In genomic region chr13:41418027-41418426, GRCh38 we compare ENCODE assay signal across 23 cellular contexts. TPM values are rescaled to one million over a fixed set of nuclear protein-coding genes. Genes with fewer than 3 reads are reported as not detected.
DNase-seq lines count a peak whose midpoint lies in the region; ATAC-seq, FAIRE-seq and TF ChIP-seq lines count a peak whose summit lies in the region.
"Had no signal": no experiment of that assay in that cellular context is flagged by ENCODE, and none has a peak within 500 bp of the region (broad histone marks: within the 10 kb centered on the region; RNA-seq: fewer than 3 reads in every experiment).

No MANE protein-coding gene starts in this region.

- ATAC-seq in GM18520 (IDR thresholded peaks at IDR 0.05; ENCODE audit: unreplicated experiment): no peak
- ATAC-seq: activated naive CD4-positive, alpha-beta T cell treated with anti-CD3 and anti-CD28 coated beads, Interleukin-2, amount 50 U/mL, for 72 hours; activated T-cell treated with anti-CD3 and anti-CD28 coated beads, Interleukin-2, amount 50 U/mL, for 4 hours; left cardiac atrium had no signal

- H3K27ac ChIP-seq in caudate nucleus (ENCODE audit: low read depth, low read length): no peak overlapping the region
- H3K27ac ChIP-seq: BLaER1 treated with 17β-estradiol and CSF1 and Interleukin-3, amounts not matched to agents 10 nM and 100 nM; pancreas; skin epidermis; thoracic aorta had no signal

- DNase-seq in HFF-Myc (ENCODE audit: extremely low read depth, low read depth): peak; percentile 76
- peak; percentile 45 for DNase-seq in bronchial epithelial cell (ENCODE audit: low read depth)
- DNase-seq in iris pigment epithelial cell (ENCODE audit: low read depth): peak; percentile 78
- DNase-seq in stromal cell of bone marrow (ENCODE audit: low read depth): peak; percentile 38
- DNase-seq in NCI-H2171 (lab: John Stamatoyannopoulos, UW): no peak
- no peak for DNase-seq in caudate nucleus (lab: John Stamatoyannopoulos, UW)
- DNase-seq: activated CD4-positive, alpha-beta T cell treated with anti-CD3 and anti-CD28 coated beads, Interleukin-2, amount 50 U/mL, for 48 hours; activated T-cell treated with anti-CD3 and anti-CD28 coated beads, Interleukin-2, amount 50 U/mL, for 4 hours; effector CD4-positive, alpha-beta T cell; H9; left cardiac atrium; NCI-H2227 treated with DMSO at 0.1 percent for 48 hours; NK-92 treated with Interleukin-12 subunit alpha and Interleukin-12 subunit beta, amount 100 ng/mL, for 24 hours; pancreas; RPMI8226; SW 1271 had no signal

- FAIRE-seq in bronchial epithelial cell (lab: Jason Lieb, UNC): no peak
- FAIRE-seq: frontal cortex, GM18507, pancreas had no signal

- H3K4me3 ChIP-seq in HFF-Myc (replicated peaks; ENCODE audit: low read depth, low read length): no peak overlapping the region
- no peak overlapping the region for H3K4me3 ChIP-seq in bronchial epithelial cell (ENCODE audit: low read depth, low read length)
- H3K4me3 ChIP-seq: BLaER1 treated with 17β-estradiol and CSF1 and Interleukin-3, amounts not matched to agents 10 nM and 100 nM; pancreas; skin epidermis; thoracic aorta had no signal

- H3K36me3 ChIP-seq in bronchial epithelial cell (ENCODE audit: control insufficient read depth, insufficient read depth, low read length): no peaks in the 10 kb centered on the region
- H3K36me3 ChIP-seq: BLaER1 treated with 17β-estradiol and CSF1 and Interleukin-3, amounts not matched to agents 10 nM and 100 nM; pancreas; thoracic aorta had no signal

- TF ChIP-seq CTCF in HFF-Myc (IDR thresholded peaks at IDR 0.05; ENCODE audit: low read depth, low read length, missing control alignments) (no peak), bronchial epithelial cell (IDR thresholded peaks at IDR 0.05; ENCODE audit: insufficient read depth, low read length, severe bottlenecking) (no peak)

- no peaks in the 10 kb centered on the region for H3K27me3 ChIP-seq in bronchial epithelial cell (ENCODE audit: control insufficient read depth, insufficient read depth, low read length)
- H3K27me3 ChIP-seq: BLaER1 treated with 17β-estradiol and CSF1 and Interleukin-3, amounts not matched to agents 10 nM and 100 nM; pancreas had no signal

RNA-seq across cellular contexts. Expression of gene RGCC, which starts 39.3 kb away (rescaled TPM):
- total RNA-seq in bronchial epithelial cell: 2.3 and 13.2 TPM in 2 replicates
- total RNA-seq: H9 had no signal

Comparison
In these comparisons a context has a peak if more than half of its experiments do, and no peak if none do; other contexts are left out.
1. DNase-seq: peak in HFF-Myc (single experiment), bronchial epithelial cell (single experiment), iris pigment epithelial cell (single experiment) and stromal cell of bone marrow (single experiment); none in NCI-H2171 (single experiment) and caudate nucleus (0 of 61).